In genomic region chr3:138329127-138329983, GRCh38 we compare ENCODE assay signal across 8 cellular contexts. TPM values are rescaled to one million over a fixed set of nuclear protein-coding genes. Genes with fewer than 3 reads are reported as not detected.
DNase-seq lines count a peak whose midpoint lies in the region; TF ChIP-seq lines count a peak whose summit lies in the region.

TSS of gene NME9 (minus strand) at chr3:138329851. CDS start at chr3:138329335, 516 bp downstream.

- H3K4me1 ChIP-seq in HEK293 (ENCODE audit: control insufficient read depth, insufficient read depth, low read length) (no peaks in the 10 kb centered on the region), SK-N-SH (ENCODE audit: control insufficient read depth in 1 of 2, insufficient read depth in 2 of 2, low read depth in 1 of 2, low read length in 1 of 2) (peaks cover 3 to 5% of the 10 kb centered on the region in 2 experiments; a peak in 2 of 4 replicates)

- WGBS in SK-N-SH (ENCODE audit: low lambda C conversion rate): 4% methylated on average over 18 of the region's 62 CpGs

- no peaks in the 10 kb centered on the region for H4K20me1 ChIP-seq in SK-N-SH (ENCODE audit: insufficient read depth)

- H3F3A ChIP-seq in SK-N-SH (replicated peaks; ENCODE audit: insufficient read depth): peaks cover 7% of the 10 kb centered on the region

- H3K27me3 ChIP-seq in SK-N-SH (ENCODE audit: insufficient read depth): no peaks in the 10 kb centered on the region

- peak within 1 kb of the TSS; percentile 99 for H3K4me2 ChIP-seq in SK-N-SH

- TF ChIP-seq CTCF in HEK293 (tag by site-specific recombination; IDR thresholded peaks at IDR 0.05) (peak; percentile 83), SK-N-SH (IDR thresholded peaks at IDR 0.05) (peak; percentile 74)

- H3K4me3 ChIP-seq in HEK293 (ENCODE audit: low read depth, low read length) (peak within 1 kb of the TSS; percentile 71), SK-N-SH (ENCODE audit: low read depth in 2 of 2, low read length in 1 of 2) (peak within 1 kb of the TSS; percentile 87)

- H3K27ac ChIP-seq in HEK293 (ENCODE audit: extremely low read depth, low read depth, low read length): peak within 1 kb of the TSS; percentile 44
- peak within 1 kb of the TSS in 1 of 2 experiments; percentile 68; a peak in 1 of 4 replicates for H3K27ac ChIP-seq in SK-N-SH (ENCODE audit: low read depth in 2 of 2, low read length in 1 of 2)

- peak; percentile 87 for DNase-seq in EL
- DNase-seq in NAMALWA (ENCODE audit: low spot score): peak; percentile 90
- DNase-seq in SK-N-SH: peak; percentile 97
- DNase-seq in activated naive CD4-positive, alpha-beta T cell treated with anti-CD3 and anti-CD28 coated beads, Interleukin-2, amount 50 U/mL, for 16 hours: peak; percentile 88
- peak; percentile 88 for DNase-seq in glomerular visceral epithelial cell (ENCODE audit: extremely low spot score)
- peak; percentile 25 to 95 (median 80) for DNase-seq in nucleus accumbens (lab: John Stamatoyannopoulos, UW)
- DNase-seq in superior temporal gyrus (ENCODE audit: extremely low spot score): peak; percentile 85

- no peaks in the 10 kb centered on the region for H3K36me3 ChIP-seq in HEK293 (ENCODE audit: control insufficient read depth in 2 of 2, insufficient read depth in 1 of 2, low read length in 2 of 2)
- no peaks in the 10 kb centered on the region for H3K36me3 ChIP-seq in SK-N-SH (replicated peaks in 1 of 2; ENCODE audit: control insufficient read depth in 1 of 2, insufficient read depth in 2 of 2, low read length in 1 of 2)

- H3K9me2 ChIP-seq in SK-N-SH: no peaks in the 10 kb centered on the region

- CTCF ChIA-PET in HEK293 (lab: Yijun Ruan, JAX): interaction anchor here (0.6 to 1.5 kb wide), 10 partner anchors 8 to 386 kb away, joined by 3 to 7 read pairs (median 4); partner anchors contain the start of gene DBR1
- CTCF ChIA-PET in SK-N-SH (lab: Yijun Ruan, JAX): interaction anchor here (1.0 to 4.8 kb wide), 9 partner anchors 12 to 156 kb away, joined by 3 to 27 read pairs (median 3); partner anchors contain the start of genes ESYT3 and MRAS

- TF ChIP-seq EP300 in SK-N-SH (IDR thresholded peaks at IDR 0.05; ENCODE audit: borderline replicate concordance in 1 of 2, low read depth in 1 of 2, low read length in 1 of 2): no peak

- POLR2A ChIA-PET in HEK293 (lab: Yijun Ruan, JAX) (interaction anchor here (1.4 kb wide), 1 partner anchor 21 kb away, joined by 3 read pairs; no protein-coding TSS in a partner anchor), SK-N-SH (lab: Yijun Ruan, JAX) (interaction anchor here (1.3 kb wide), 1 partner anchor 19 kb away, joined by 4 read pairs; the partner anchor contains the start of gene MRAS)

- H2AFZ ChIP-seq in SK-N-SH (ENCODE audit: low read depth): peak within 1 kb of the TSS; percentile 99

- TF ChIP-seq RAD21 in SK-N-SH (IDR thresholded peaks at IDR 0.05; ENCODE audit: low read length): peak; percentile 50

- H3K9me3 ChIP-seq in HEK293 (ENCODE audit: control insufficient read depth, insufficient read depth, low read depth, low read length) (no peaks in the 10 kb centered on the region), SK-N-SH (no peaks in the 10 kb centered on the region)

- no peaks in the 10 kb centered on the region for H3K79me2 ChIP-seq in SK-N-SH (ENCODE audit: insufficient read depth)

- H3K9ac ChIP-seq in SK-N-SH: peak within 1 kb of the TSS; percentile 77

TF ChIP-seq in HEK293, 187 proteins besides CTCF, POLR2A, EP300 and RAD21 (continues in another document):
- TF ChIP-seq ZNF155 (tag by site-specific recombination; IDR thresholded peaks at IDR 0.05): no peak
- no peak for TF ChIP-seq ZNF354C (tag by site-specific recombination; IDR thresholded peaks at IDR 0.05; ENCODE audit: borderline replicate concordance, low read depth)
- no peak for TF ChIP-seq SETDB1 (IDR thresholded peaks at IDR 0.05; ENCODE audit: insufficient read length, low read length)
- TF ChIP-seq ZNF175 (tag by site-specific recombination; IDR thresholded peaks at IDR 0.05): no peak
- TF ChIP-seq, protein P1, sequence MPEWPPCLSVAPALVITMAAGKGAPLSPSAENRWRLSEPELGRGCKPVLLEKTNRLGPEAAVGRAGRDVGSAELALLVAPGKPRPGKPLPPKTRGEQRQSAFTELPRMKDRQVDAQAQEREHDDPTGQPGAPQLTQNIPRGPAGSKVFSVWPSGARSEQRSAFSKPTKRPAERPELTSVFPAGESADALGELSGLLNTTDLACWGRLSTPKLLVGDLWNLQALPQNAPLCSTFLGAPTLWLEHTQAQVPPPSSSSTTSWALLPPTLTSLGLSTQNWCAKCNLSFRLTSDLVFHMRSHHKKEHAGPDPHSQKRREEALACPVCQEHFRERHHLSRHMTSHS (tag by site-specific recombination; IDR thresholded peaks at IDR 0.05): no peak
- TF ChIP-seq ZNF513 (tag by site-specific recombination; IDR thresholded peaks at IDR 0.05): peak; percentile 62
- no peak for TF ChIP-seq MZF1 (tag by site-specific recombination; IDR thresholded peaks at IDR 0.05; ENCODE audit: borderline replicate concordance)

TF ChIP-seq in SK-N-SH, 30 proteins besides CTCF, POLR2A, EP300 and RAD21:
- TF ChIP-seq CHD2 (IDR thresholded peaks at IDR 0.05; ENCODE audit: low read length, partially characterized antibody) (peak; percentile 9), POLR2AphosphoS5 (IDR thresholded peaks at IDR 0.05; ENCODE audit: low read depth, low read length) (no peak), YY1 (IDR thresholded peaks at IDR 0.05; ENCODE audit: low read depth) (no peak), GATA2 (CRISPR knock-in tag; IDR thresholded peaks at IDR 0.05) (no peak), GABPA (IDR thresholded peaks at IDR 0.05; ENCODE audit: low read depth) (no peak), USF1 (IDR thresholded peaks at IDR 0.05; ENCODE audit: borderline replicate concordance, low read depth) (no peak), JUND (IDR thresholded peaks at IDR 0.05) (no peak), ELF1 (IDR thresholded peaks at IDR 0.05) (no peak), NRF1 (IDR thresholded peaks at IDR 0.05; ENCODE audit: low read depth, low read length) (peak; percentile 21; the same call in 1 of the 2 replicates), FOXJ3 (CRISPR knock-in tag; IDR thresholded peaks at IDR 0.05) (no peak), SMC3 (IDR thresholded peaks at IDR 0.05; ENCODE audit: low read depth, low read length) (peak; percentile 18; the same call in 1 of the 2 replicates), FOSL2 (IDR thresholded peaks at IDR 0.05; ENCODE audit: borderline replicate concordance, low read depth) (no peak), EZH2phosphoT487 (IDR thresholded peaks at IDR 0.05; ENCODE audit: borderline replicate concordance, low read depth) (no peak), TAF1 (IDR thresholded peaks at IDR 0.05; ENCODE audit: borderline replicate concordance, low read depth, low read length) (no peak), SIN3A (IDR thresholded peaks at IDR 0.05; ENCODE audit: borderline replicate concordance, low read depth, low read length) (peak; percentile 49; the same call in 1 of the 2 replicates), TEAD4 (IDR thresholded peaks at IDR 0.05; ENCODE audit: borderline replicate concordance, insufficient read depth) (no peak)
- TF ChIP-seq, protein P2, sequence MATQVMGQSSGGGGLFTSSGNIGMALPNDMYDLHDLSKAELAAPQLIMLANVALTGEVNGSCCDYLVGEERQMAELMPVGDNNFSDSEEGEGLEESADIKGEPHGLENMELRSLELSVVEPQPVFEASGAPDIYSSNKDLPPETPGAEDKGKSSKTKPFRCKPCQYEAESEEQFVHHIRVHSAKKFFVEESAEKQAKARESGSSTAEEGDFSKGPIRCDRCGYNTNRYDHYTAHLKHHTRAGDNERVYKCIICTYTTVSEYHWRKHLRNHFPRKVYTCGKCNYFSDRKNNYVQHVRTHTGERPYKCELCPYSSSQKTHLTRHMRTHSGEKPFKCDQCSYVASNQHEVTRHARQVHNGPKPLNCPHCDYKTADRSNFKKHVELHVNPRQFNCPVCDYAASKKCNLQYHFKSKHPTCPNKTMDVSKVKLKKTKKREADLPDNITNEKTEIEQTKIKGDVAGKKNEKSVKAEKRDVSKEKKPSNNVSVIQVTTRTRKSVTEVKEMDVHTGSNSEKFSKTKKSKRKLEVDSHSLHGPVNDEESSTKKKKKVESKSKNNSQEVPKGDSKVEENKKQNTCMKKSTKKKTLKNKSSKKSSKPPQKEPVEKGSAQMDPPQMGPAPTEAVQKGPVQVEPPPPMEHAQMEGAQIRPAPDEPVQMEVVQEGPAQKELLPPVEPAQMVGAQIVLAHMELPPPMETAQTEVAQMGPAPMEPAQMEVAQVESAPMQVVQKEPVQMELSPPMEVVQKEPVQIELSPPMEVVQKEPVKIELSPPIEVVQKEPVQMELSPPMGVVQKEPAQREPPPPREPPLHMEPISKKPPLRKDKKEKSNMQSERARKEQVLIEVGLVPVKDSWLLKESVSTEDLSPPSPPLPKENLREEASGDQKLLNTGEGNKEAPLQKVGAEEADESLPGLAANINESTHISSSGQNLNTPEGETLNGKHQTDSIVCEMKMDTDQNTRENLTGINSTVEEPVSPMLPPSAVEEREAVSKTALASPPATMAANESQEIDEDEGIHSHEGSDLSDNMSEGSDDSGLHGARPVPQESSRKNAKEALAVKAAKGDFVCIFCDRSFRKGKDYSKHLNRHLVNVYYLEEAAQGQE (IDR thresholded peaks at IDR 0.05; ENCODE audit: low read depth, low read length): no peak
- TF ChIP-seq, protein P3, sequence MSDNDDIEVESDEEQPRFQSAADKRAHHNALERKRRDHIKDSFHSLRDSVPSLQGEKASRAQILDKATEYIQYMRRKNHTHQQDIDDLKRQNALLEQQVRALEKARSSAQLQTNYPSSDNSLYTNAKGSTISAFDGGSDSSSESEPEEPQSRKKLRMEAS (IDR thresholded peaks at IDR 0.05; ENCODE audit: low read depth): peak; percentile 21; the same call in 1 of the 2 replicates

RNA-seq across cellular contexts. Expression of gene NME9, which starts in this region (rescaled TPM):
- polyA plus RNA-seq in SK-N-SH (2012; rRNA removed): 0.43 and 0.65 TPM in 2 replicates
- 0.28 and 0.39 TPM in 2 replicates for polyA plus RNA-seq in SK-N-SH (2012; cell fraction: cytosol; rRNA removed)
- 1.3 and 2.0 TPM in 2 replicates for polyA plus RNA-seq in SK-N-SH (2012; cell fraction: nucleus; rRNA removed)
